ENCODE assay signal across 1 cellular context in the genomic region with DNA sequence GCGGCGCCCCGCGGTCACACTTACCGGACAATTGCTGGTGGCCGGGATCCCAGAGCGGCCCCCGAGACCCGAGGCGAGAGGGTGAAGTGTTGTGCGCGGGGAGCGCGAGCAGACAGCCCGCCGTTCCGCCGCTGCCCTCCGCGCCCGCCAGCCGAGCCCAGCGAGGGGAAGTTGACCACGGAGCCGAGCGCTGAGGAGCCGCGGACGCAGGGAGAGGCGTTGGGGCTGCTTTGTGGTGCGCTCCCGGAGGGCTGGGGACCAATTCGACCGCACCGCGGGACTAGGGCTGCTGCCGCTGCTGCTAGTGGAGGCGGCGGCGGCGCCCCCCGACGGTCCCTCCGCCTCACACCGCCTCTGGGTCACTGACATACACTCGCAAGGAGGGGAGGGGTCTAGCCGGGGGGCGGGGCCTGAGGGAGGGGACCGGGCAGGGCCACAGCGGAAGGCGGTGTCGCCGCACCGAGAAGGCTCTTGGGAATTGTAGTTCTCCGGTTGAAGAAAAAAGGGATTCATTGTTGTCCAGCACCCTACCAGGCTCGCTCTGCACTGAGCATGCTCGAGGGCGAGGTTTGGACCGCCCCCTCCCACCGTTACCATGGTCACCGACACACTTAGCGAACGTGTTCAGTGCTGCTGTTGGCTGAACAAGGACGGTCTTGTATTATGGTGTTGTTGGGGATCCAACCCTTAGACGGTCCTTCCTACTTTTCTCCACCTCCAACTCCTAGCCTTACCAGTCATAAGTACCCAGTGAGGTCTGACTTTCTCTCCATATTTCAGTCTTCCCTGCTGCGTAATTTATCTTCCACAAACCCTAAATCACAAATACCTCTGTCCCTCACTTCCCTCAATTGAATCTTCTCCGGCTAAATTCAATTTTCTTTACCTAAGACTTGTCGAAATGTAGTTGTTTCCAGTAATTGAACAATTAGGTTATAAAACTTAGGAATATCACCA.
A peak's percentile ranks its signal among the peaks of the same experiment; 100 is the strongest.
TF ChIP-seq lines count a peak whose summit lies in the region.

A gene with protein sequence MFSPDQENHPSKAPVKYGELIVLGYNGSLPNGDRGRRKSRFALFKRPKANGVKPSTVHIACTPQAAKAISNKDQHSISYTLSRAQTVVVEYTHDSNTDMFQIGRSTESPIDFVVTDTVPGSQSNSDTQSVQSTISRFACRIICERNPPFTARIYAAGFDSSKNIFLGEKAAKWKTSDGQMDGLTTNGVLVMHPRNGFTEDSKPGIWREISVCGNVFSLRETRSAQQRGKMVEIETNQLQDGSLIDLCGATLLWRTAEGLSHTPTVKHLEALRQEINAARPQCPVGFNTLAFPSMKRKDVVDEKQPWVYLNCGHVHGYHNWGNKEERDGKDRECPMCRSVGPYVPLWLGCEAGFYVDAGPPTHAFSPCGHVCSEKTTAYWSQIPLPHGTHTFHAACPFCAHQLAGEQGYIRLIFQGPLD (minus strand): TSS at position 364 of the 957 bp plus-strand sequence. CDS start 36,110 bp downstream, outside the sequence.

TF ChIP-seq in GM12878, 131 proteins besides CTCF, POLR2A, EP300 and RAD21 (continued from another document and continues in another):
- TF ChIP-seq E2F4 (IDR thresholded peaks at IDR 0.05; ENCODE audit: low read depth, low read length) (no peak), MAX (IDR thresholded peaks at IDR 0.05; ENCODE audit: low read depth, low read length) (peak; percentile 29; the same call in 1 of the 2 replicates), YY1 (IDR thresholded peaks at IDR 0.05; ENCODE audit: low read depth, low read length) (peak; percentile 86), SRF (IDR thresholded peaks at IDR 0.05; ENCODE audit: low read depth in 2 of 2, low read length in 2 of 2) (0 out of 4 replicates have a peak, but pooled peaks of 1 of the 2 experiments have one; percentile 8), LARP7 (IDR thresholded peaks at IDR 0.05) (peak; percentile 93; the same call in 1 of the 2 replicates), ZNF24 (IDR thresholded peaks at IDR 0.05) (no peak), WRNIP1 (IDR thresholded peaks at IDR 0.05; ENCODE audit: borderline replicate concordance, low read depth, low read length) (no peak), CBX5 (IDR thresholded peaks at IDR 0.05; ENCODE audit: low read depth) (no peak), FOXM1 (IDR thresholded peaks at IDR 0.05; ENCODE audit: low read depth, low read length) (no peak), EGR1 (IDR thresholded peaks at IDR 0.05; ENCODE audit: borderline replicate concordance in 1 of 2, low read depth in 2 of 2, low read length in 2 of 2) (0 out of 3 replicates have a peak, but pooled peaks of 1 of the 2 experiments have one; percentile 33), ZNF274 (IDR thresholded peaks at IDR 0.05; ENCODE audit: insufficient read depth, insufficient read length) (no peak), ZSCAN29 (IDR thresholded peaks at IDR 0.05) (no peak), IRF5 (IDR thresholded peaks at IDR 0.05; ENCODE audit: borderline replicate concordance) (no peak), DPF2 (IDR thresholded peaks at IDR 0.05) (peak; percentile 68), PAX8 (IDR thresholded peaks at IDR 0.05) (no peak), BACH1 (IDR thresholded peaks at IDR 0.05; ENCODE audit: borderline replicate concordance) (peak; percentile 44), SIX5 (IDR thresholded peaks at IDR 0.05; ENCODE audit: low read depth, low read length, severe bottlenecking) (peak; percentile 76), SREBF2 (IDR thresholded peaks at IDR 0.05; ENCODE audit: low read length) (no peak), BMI1 (IDR thresholded peaks at IDR 0.05; ENCODE audit: borderline replicate concordance) (peak; percentile 99), SMC3 (IDR thresholded peaks at IDR 0.05; ENCODE audit: borderline replicate concordance, low read length) (no peak; the same call in 1 of the 2 replicates), CREM (IDR thresholded peaks at IDR 0.05; ENCODE audit: low read depth) (peak; percentile 61; the same call in 1 of the 2 replicates), SMARCA5 (IDR thresholded peaks at IDR 0.05) (peak; percentile 49; the same call in 1 of the 2 replicates), MEF2B (IDR thresholded peaks at IDR 0.05; ENCODE audit: partially characterized antibody, poor library complexity, severe bottlenecking) (peak; percentile 24), SP1 (IDR thresholded peaks at IDR 0.05; ENCODE audit: low read depth, low read length) (peak; percentile 60), SIN3A (IDR thresholded peaks at IDR 0.05; ENCODE audit: low read depth, low read length) (peak; percentile 34; the same call in 1 of the 2 replicates), HCFC1 (IDR thresholded peaks at IDR 0.05; ENCODE audit: low read length) (peak; percentile 83), YBX1 (IDR thresholded peaks at IDR 0.05) (no peak), E2F8 (IDR thresholded peaks at IDR 0.05; ENCODE audit: low read depth, partially characterized antibody) (no peak), EED (IDR thresholded peaks at IDR 0.05; ENCODE audit: low read depth) (no peak), SUZ12 (IDR thresholded peaks at IDR 0.05; ENCODE audit: unreplicated experiment) (no peak), KDM1A (IDR thresholded peaks at IDR 0.05; ENCODE audit: borderline replicate concordance) (no peak), RELA (IDR thresholded peaks at IDR 0.05; ENCODE audit: borderline replicate concordance, partially characterized antibody) (no peak), CREB1 (IDR thresholded peaks at IDR 0.05; ENCODE audit: low read depth) (peak; percentile 82), ZBTB40 (IDR thresholded peaks at IDR 0.05; ENCODE audit: borderline replicate concordance) (peak; percentile 55; the same call in 1 of the 2 replicates), POLR2AphosphoS5 (IDR thresholded peaks at IDR 0.05; ENCODE audit: low read length) (peak; percentile 93), ATF7 (IDR thresholded peaks at IDR 0.05; ENCODE audit: low read depth) (no peak), CHD1 (IDR thresholded peaks at IDR 0.05; ENCODE audit: low read depth, low read length) (peak; percentile 88; the same call in 1 of the 2 replicates), IKZF1 (conservative IDR thresholded peaks at IDR 0.05) (peak; percentile 90), RUNX3 (IDR thresholded peaks at IDR 0.05; ENCODE audit: low read length) (peak; percentile 70)
- TF ChIP-seq, protein P1, sequence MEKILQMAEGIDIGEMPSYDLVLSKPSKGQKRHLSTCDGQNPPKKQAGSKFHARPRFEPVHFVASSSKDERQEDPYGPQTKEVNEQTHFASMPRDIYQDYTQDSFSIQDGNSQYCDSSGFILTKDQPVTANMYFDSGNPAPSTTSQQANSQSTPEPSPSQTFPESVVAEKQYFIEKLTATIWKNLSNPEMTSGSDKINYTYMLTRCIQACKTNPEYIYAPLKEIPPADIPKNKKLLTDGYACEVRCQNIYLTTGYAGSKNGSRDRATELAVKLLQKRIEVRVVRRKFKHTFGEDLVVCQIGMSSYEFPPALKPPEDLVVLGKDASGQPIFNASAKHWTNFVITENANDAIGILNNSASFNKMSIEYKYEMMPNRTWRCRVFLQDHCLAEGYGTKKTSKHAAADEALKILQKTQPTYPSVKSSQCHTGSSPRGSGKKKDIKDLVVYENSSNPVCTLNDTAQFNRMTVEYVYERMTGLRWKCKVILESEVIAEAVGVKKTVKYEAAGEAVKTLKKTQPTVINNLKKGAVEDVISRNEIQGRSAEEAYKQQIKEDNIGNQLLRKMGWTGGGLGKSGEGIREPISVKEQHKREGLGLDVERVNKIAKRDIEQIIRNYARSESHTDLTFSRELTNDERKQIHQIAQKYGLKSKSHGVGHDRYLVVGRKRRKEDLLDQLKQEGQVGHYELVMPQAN (conservative IDR thresholded peaks at IDR 0.05) = 0 out of 2 replicates have a peak, but pooled peaks have one; percentile 76
- TF ChIP-seq, protein P2, sequence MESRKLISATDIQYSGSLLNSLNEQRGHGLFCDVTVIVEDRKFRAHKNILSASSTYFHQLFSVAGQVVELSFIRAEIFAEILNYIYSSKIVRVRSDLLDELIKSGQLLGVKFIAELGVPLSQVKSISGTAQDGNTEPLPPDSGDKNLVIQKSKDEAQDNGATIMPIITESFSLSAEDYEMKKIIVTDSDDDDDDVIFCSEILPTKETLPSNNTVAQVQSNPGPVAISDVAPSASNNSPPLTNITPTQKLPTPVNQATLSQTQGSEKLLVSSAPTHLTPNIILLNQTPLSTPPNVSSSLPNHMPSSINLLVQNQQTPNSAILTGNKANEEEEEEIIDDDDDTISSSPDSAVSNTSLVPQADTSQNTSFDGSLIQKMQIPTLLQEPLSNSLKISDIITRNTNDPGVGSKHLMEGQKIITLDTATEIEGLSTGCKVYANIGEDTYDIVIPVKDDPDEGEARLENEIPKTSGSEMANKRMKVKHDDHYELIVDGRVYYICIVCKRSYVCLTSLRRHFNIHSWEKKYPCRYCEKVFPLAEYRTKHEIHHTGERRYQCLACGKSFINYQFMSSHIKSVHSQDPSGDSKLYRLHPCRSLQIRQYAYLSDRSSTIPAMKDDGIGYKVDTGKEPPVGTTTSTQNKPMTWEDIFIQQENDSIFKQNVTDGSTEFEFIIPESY (IDR thresholded peaks at IDR 0.05) = 0 out of 2 replicates have a peak, but pooled peaks have one; percentile 14
- TF ChIP-seq, protein P3, sequence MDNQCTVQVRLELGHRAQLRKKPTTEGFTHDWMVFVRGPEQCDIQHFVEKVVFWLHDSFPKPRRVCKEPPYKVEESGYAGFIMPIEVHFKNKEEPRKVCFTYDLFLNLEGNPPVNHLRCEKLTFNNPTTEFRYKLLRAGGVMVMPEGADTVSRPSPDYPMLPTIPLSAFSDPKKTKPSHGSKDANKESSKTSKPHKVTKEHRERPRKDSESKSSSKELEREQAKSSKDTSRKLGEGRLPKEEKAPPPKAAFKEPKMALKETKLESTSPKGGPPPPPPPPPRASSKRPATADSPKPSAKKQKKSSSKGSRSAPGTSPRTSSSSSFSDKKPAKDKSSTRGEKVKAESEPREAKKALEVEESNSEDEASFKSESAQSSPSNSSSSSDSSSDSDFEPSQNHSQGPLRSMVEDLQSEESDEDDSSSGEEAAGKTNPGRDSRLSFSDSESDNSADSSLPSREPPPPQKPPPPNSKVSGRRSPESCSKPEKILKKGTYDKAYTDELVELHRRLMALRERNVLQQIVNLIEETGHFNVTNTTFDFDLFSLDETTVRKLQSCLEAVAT (IDR thresholded peaks at IDR 0.05) = peak; percentile 43; the same call in 1 of the 2 replicates
